21 cellular contexts compared by ENCODE assay signal in the genomic region with DNA sequence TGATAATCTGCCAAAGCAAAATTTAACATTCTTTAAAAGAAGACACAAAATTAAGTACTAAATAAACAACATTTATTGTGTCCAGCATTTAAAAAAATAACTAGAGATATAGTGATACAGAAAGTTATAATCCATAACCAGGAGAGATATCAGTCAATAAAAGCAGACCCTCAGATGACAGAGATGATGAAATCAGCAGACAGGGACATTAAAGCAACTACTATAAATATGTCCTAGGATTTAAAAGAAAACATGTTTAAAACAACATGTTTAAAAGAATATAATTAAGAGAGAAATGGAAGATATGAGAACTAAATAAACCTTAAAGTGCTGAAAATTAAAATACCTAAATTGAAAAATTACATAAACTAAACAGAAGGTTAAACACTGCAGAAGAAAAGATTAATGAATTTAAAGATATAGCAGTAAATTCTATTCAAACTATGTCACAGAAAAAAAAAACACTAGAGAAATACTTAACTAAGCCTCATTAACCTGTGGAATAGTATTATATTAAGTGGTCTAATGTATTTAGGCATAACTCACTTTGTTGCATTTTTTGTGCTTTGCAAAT.
A peak's percentile ranks its signal among the peaks of the same experiment; 100 is the strongest.
DNase-seq lines count a peak whose midpoint lies in the region; ATAC-seq, FAIRE-seq and TF ChIP-seq lines count a peak whose summit lies in the region.
"Had no signal": no experiment of that assay in that cellular context is flagged by ENCODE, and none has a peak within 500 bp of the region (broad histone marks: within the 10 kb centered on the region; RNA-seq: fewer than 3 reads in every experiment).

No MANE protein-coding gene starts in this region.

- H3K27me3 ChIP-seq in K562 (ENCODE audit: control insufficient read depth in 2 of 2, insufficient read depth in 2 of 2, low read length in 2 of 2) = no peaks in the 10 kb centered on the region
- H3K27me3 ChIP-seq in ovary = no peaks in the 10 kb centered on the region
- no peaks in the 10 kb centered on the region for H3K27me3 ChIP-seq in osteoblast (ENCODE audit: insufficient read depth, low read length)
- H3K27me3 ChIP-seq: BLaER1 had no signal

- no peaks in the 10 kb centered on the region for H3K9me1 ChIP-seq in K562 (ENCODE audit: control insufficient read depth, insufficient read depth, low read length)

- ATAC-seq in K562 = no peak
- ATAC-seq: CD8-positive, alpha-beta T cell; GM12878; GM23338 had no signal

- in situ Hi-C loops in K562 (cut with MboI) = no loop called here

- no peak for FAIRE-seq in K562 (lab: Jason Lieb, UNC)
- FAIRE-seq: A204.1, GM12878, H54 had no signal

- H3K4me2 ChIP-seq in K562 (ENCODE audit: insufficient read depth, low read length) = no peak overlapping the region
- no peak overlapping the region for H3K4me2 ChIP-seq in osteoblast (ENCODE audit: insufficient read depth, low read length)
- H3K4me2 ChIP-seq: BLaER1, GM23338 had no signal

- TF ChIP-seq POLR2A in K562 (conservative IDR thresholded peaks at IDR 0.05) (no peak), ovary (IDR thresholded peaks at IDR 0.05) (no peak)

- TF ChIP-seq CTCF in K562 (IDR thresholded peaks at IDR 0.05 in 2 of 3, conservative IDR thresholded peaks at IDR 0.05 in 1 of 3; ENCODE audit: insufficient read depth in 2 of 3, low read depth in 1 of 3, low read length in 3 of 3) (no peak), ovary (IDR thresholded peaks at IDR 0.05) (no peak), osteoblast (IDR thresholded peaks at IDR 0.05; ENCODE audit: extremely low read depth, low read depth, low read length) (no peak)

- no peak overlapping the region for H2AFZ ChIP-seq in K562 (ENCODE audit: low read depth, low read length)
- no peak overlapping the region for H2AFZ ChIP-seq in osteoblast (ENCODE audit: low read length)
- H2AFZ ChIP-seq: GM23338 had no signal

- POLR2A ChIA-PET in K562 (lab: Yijun Ruan, JAX) = interaction anchor here (0.7 kb wide), 1 partner anchor 165 kb away, joined by 3 read pairs; no protein-coding TSS in a partner anchor

- no peak overlapping the region for H3K4me3 ChIP-seq in K562
- no peak overlapping the region for H3K4me3 ChIP-seq in ovary
- no peak overlapping the region for H3K4me3 ChIP-seq in osteoblast (ENCODE audit: insufficient read depth, low read length)
- H3K4me3 ChIP-seq: BLaER1, GM12878, GM23338, HAP-1 had no signal

- no peak for TF ChIP-seq EP300 in Ishikawa (IDR thresholded peaks at IDR 0.05; ENCODE audit: borderline replicate concordance)
- no peak for TF ChIP-seq EP300 in K562 (IDR thresholded peaks at IDR 0.05; ENCODE audit: low read length)
- no peak for TF ChIP-seq EP300 in ovary (IDR thresholded peaks at IDR 0.05)

- H4K20me1 ChIP-seq in K562 (replicated peaks; ENCODE audit: control insufficient read depth, insufficient read depth, low read length) = no peaks in the 10 kb centered on the region
- no peaks in the 10 kb centered on the region for H4K20me1 ChIP-seq in osteoblast (ENCODE audit: insufficient read depth, low read length)
- H4K20me1 ChIP-seq: BLaER1 had no signal

- H3K9ac ChIP-seq in K562 (ENCODE audit: insufficient read depth in 1 of 2, low read depth in 2 of 2, low read length in 2 of 2) = no peak overlapping the region
- H3K9ac ChIP-seq: BLaER1 had no signal

- intact Hi-C loops in K562 (cut with micrococcal nuclease) = no loop called here
- intact Hi-C loops in ovary (cut with DNase I) = no loop called here

- H3K36me3 ChIP-seq in K562 (ENCODE audit: control insufficient read depth, insufficient read depth, low read length) = no peaks in the 10 kb centered on the region
- no peaks in the 10 kb centered on the region for H3K36me3 ChIP-seq in ovary
- no peaks in the 10 kb centered on the region for H3K36me3 ChIP-seq in osteoblast (ENCODE audit: insufficient read depth, low read length)
- H3K36me3 ChIP-seq: BLaER1, HAP-1 had no signal

- DNase-seq in DMS53 (lab: John Stamatoyannopoulos, UW) (peak; percentile 21), DMS53 treated with DMSO at 0.1 percent for 48 hours (lab: John Stamatoyannopoulos, UW; ENCODE audit: unreplicated experiment) (no peak), K562 (ENCODE audit: extremely low read depth in 1 of 4, low spot score in 3 of 4) (no peak), COR-L47 (lab: John Stamatoyannopoulos, UW) (no peak), ovary (no peak), osteoblast (ENCODE audit: insufficient read length, low spot score, missing footprints) (no peak)
- DNase-seq: Calu3; CD4-positive, CD25-positive, alpha-beta regulatory T cell; CD8-positive, alpha-beta T cell; DMS79; EL; GDM1 had no signal

- TF ChIP-seq RAD21 in Ishikawa (IDR thresholded peaks at IDR 0.05; ENCODE audit: low read depth) (no peak), K562 (CRISPR knock-in tag; conservative IDR thresholded peaks at IDR 0.05 in 1 of 2, IDR thresholded peaks at IDR 0.05 in 1 of 2) (no peak)

- H3K79me2 ChIP-seq in K562 (ENCODE audit: control insufficient read depth, insufficient read depth, low read length) (no peaks in the 10 kb centered on the region), osteoblast (ENCODE audit: insufficient read depth, low read length) (no peaks in the 10 kb centered on the region)

- no peaks in the 10 kb centered on the region; the same call in 1 of the 2 replicates for H3K9me3 ChIP-seq in K562 (replicated peaks; ENCODE audit: control insufficient read depth, insufficient read depth, low read depth, low read length)
- H3K9me3 ChIP-seq in ovary = no peaks in the 10 kb centered on the region
- peaks cover 2% of the 10 kb centered on the region for H3K9me3 ChIP-seq in osteoblast (ENCODE audit: low read depth, low read length)

- H3K27ac ChIP-seq in K562 (ENCODE audit: extremely low read depth, low read depth, low read length) = no peak overlapping the region
- no peak overlapping the region for H3K27ac ChIP-seq in ovary
- H3K27ac ChIP-seq in osteoblast (ENCODE audit: low read depth, low read length) = no peak overlapping the region
- H3K27ac ChIP-seq: 22Rv1, BLaER1, C4-2B had no signal

- no TSS peak for BruUV-seq in K562 (replicated peaks; lab: Mats Ljungman, UMichigan)

- CTCF ChIA-PET in K562 (lab: Yijun Ruan, JAX; ENCODE audit: low intra/inter-chr PET ratio) = no interaction called here

- H3K4me1 ChIP-seq in K562 (replicated peaks in 1 of 2; ENCODE audit: control insufficient read depth in 2 of 2, insufficient read depth in 2 of 2, low read length in 2 of 2) = no peaks in the 10 kb centered on the region
- no peaks in the 10 kb centered on the region for H3K4me1 ChIP-seq in ovary (ENCODE audit: insufficient read depth)
- no peaks in the 10 kb centered on the region for H3K4me1 ChIP-seq in osteoblast (ENCODE audit: insufficient read depth, low read length)
- H3K4me1 ChIP-seq: BLaER1 had no signal

TF ChIP-seq in Ishikawa, 13 proteins besides CTCF, POLR2A, EP300 and RAD21:
- TF ChIP-seq, protein P1, sequence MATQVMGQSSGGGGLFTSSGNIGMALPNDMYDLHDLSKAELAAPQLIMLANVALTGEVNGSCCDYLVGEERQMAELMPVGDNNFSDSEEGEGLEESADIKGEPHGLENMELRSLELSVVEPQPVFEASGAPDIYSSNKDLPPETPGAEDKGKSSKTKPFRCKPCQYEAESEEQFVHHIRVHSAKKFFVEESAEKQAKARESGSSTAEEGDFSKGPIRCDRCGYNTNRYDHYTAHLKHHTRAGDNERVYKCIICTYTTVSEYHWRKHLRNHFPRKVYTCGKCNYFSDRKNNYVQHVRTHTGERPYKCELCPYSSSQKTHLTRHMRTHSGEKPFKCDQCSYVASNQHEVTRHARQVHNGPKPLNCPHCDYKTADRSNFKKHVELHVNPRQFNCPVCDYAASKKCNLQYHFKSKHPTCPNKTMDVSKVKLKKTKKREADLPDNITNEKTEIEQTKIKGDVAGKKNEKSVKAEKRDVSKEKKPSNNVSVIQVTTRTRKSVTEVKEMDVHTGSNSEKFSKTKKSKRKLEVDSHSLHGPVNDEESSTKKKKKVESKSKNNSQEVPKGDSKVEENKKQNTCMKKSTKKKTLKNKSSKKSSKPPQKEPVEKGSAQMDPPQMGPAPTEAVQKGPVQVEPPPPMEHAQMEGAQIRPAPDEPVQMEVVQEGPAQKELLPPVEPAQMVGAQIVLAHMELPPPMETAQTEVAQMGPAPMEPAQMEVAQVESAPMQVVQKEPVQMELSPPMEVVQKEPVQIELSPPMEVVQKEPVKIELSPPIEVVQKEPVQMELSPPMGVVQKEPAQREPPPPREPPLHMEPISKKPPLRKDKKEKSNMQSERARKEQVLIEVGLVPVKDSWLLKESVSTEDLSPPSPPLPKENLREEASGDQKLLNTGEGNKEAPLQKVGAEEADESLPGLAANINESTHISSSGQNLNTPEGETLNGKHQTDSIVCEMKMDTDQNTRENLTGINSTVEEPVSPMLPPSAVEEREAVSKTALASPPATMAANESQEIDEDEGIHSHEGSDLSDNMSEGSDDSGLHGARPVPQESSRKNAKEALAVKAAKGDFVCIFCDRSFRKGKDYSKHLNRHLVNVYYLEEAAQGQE (IDR thresholded peaks at IDR 0.05; ENCODE audit: low read depth) = no peak
- TF ChIP-seq CEBPB (IDR thresholded peaks at IDR 0.05) = peak; percentile 33; the same call in 1 of the 2 replicates
TF ChIP-seq in Ishikawa: peak in this region for 1.

TF ChIP-seq in K562, 482 proteins besides CTCF, POLR2A, EP300 and RAD21 (continues in another document):
- TF ChIP-seq TRIM24 (IDR thresholded peaks at IDR 0.05) = peak; percentile 72 to 77; a peak in 2 of 4 replicates
